ENCODE assay signal across 8 cellular contexts in genomic region chr3:157136647-157137387, GRCh38. TPM values are rescaled to one million over a fixed set of nuclear protein-coding genes. Genes with fewer than 3 reads are reported as not detected.
A peak's percentile ranks its signal among the peaks of the same experiment; 100 is the strongest.
DNase-seq lines count a peak whose midpoint lies in the region; ATAC-seq lines count a peak whose summit lies in the region.

No MANE protein-coding gene starts in this region.

- peak overlapping the region in 1 of 2 donors; percentile 51 for H3K27ac Mint-ChIP-seq in activated naive CD4-positive, alpha-beta T cell treated with anti-CD3 and anti-CD28 coated beads, Interleukin-2, amount 50 U/mL, for 72 hours
- H3K27ac Mint-ChIP-seq in activated naive CD4-positive, alpha-beta T cell treated with anti-CD3 and anti-CD28 coated beads for 36 hours = no peak overlapping the region
- H3K27ac Mint-ChIP-seq in activated CD8-positive, alpha-beta T cell treated with anti-CD3 and anti-CD28 coated beads, Interleukin-2, amount 10 ng/mL, durations not matched to agents 7 days and 5 days = peak overlapping the region; percentile 64

- peaks cover 11% of the 10 kb centered on the region for H3K4me1 Mint-ChIP-seq in activated naive CD4-positive, alpha-beta T cell treated with anti-CD3 and anti-CD28 coated beads for 36 hours (ENCODE audit: low read depth)
- peaks cover 59% of the 10 kb centered on the region for H3K4me1 Mint-ChIP-seq in activated CD8-positive, alpha-beta T cell treated with anti-CD3 and anti-CD28 coated beads, Interleukin-2, amount 10 ng/mL, durations not matched to agents 7 days and 5 days (ENCODE audit: low read depth)

- ATAC-seq in activated naive CD4-positive, alpha-beta T cell treated with anti-CD3 and anti-CD28 coated beads, Interleukin-2, amount 50 U/mL, for 72 hours = peak; percentile 9 to 26
- ATAC-seq in activated CD8-positive, alpha-beta T cell treated with anti-CD3 and anti-CD28 coated beads, Interleukin-2, amount 10 ng/mL, durations not matched to agents 7 days and 5 days = peak; percentile 3
- ATAC-seq in left colon (peak; percentile 91), GM18498 (IDR thresholded peaks at IDR 0.05; ENCODE audit: unreplicated experiment) (no peak), HG02610 (IDR thresholded peaks at IDR 0.05; ENCODE audit: unreplicated experiment) (no peak)

- CTCF ChIA-PET in activated naive CD4-positive, alpha-beta T cell treated with anti-CD3 and anti-CD28 coated beads for 36 hours (lab: Charles Lee) = interaction anchor here (0.6 to 4.8 kb wide), 48 partner anchors 10 to 1126 kb away, joined by 3 to 31 read pairs (median 5); partner anchors contain the start of gene SSR3
- CTCF ChIA-PET in activated CD8-positive, alpha-beta T cell treated with anti-CD3 and anti-CD28 coated beads, Interleukin-2, amount 10 ng/mL, durations not matched to agents 7 days and 5 days (lab: Charles Lee) = interaction anchor here (0.6 to 15.2 kb wide), 71 partner anchors 9 to 1176 kb away, joined by 3 to 301 read pairs (median 5); partner anchors contain the start of genes CCNL1, SSR3 and TIPARP

- no peaks in the 10 kb centered on the region for H3K9me3 Mint-ChIP-seq in activated naive CD4-positive, alpha-beta T cell treated with anti-CD3 and anti-CD28 coated beads, Interleukin-2, amount 50 U/mL, for 72 hours
- H3K9me3 Mint-ChIP-seq in activated naive CD4-positive, alpha-beta T cell treated with anti-CD3 and anti-CD28 coated beads for 36 hours = no peaks in the 10 kb centered on the region
- no peaks in the 10 kb centered on the region for H3K9me3 Mint-ChIP-seq in activated CD8-positive, alpha-beta T cell treated with anti-CD3 and anti-CD28 coated beads, Interleukin-2, amount 10 ng/mL, durations not matched to agents 7 days and 5 days (ENCODE audit: insufficient read depth)

- POLR2A ChIA-PET in activated CD8-positive, alpha-beta T cell treated with anti-CD3 and anti-CD28 coated beads, Interleukin-2, amount 10 ng/mL, durations not matched to agents 7 days and 5 days (lab: Charles Lee) = interaction anchor here (0.6 to 3.3 kb wide), 8 partner anchors 15 to 582 kb away, joined by 3 to 14 read pairs (median 5); partner anchors contain the start of genes CCNL1, SSR3 and TIPARP

- no peaks in the 10 kb centered on the region for H3K27me3 Mint-ChIP-seq in activated naive CD4-positive, alpha-beta T cell treated with anti-CD3 and anti-CD28 coated beads for 36 hours (ENCODE audit: low read depth)
- no peaks in the 10 kb centered on the region for H3K27me3 Mint-ChIP-seq in activated CD8-positive, alpha-beta T cell treated with anti-CD3 and anti-CD28 coated beads, Interleukin-2, amount 10 ng/mL, durations not matched to agents 7 days and 5 days (ENCODE audit: low read depth)

- peaks cover 0 to 6% of the 10 kb centered on the region in 2 donors for H3K36me3 Mint-ChIP-seq in activated naive CD4-positive, alpha-beta T cell treated with anti-CD3 and anti-CD28 coated beads, Interleukin-2, amount 50 U/mL, for 72 hours
- peaks cover 1% of the 10 kb centered on the region for H3K36me3 Mint-ChIP-seq in activated naive CD4-positive, alpha-beta T cell treated with anti-CD3 and anti-CD28 coated beads for 36 hours (ENCODE audit: low read depth)
- peaks cover 34% of the 10 kb centered on the region for H3K36me3 Mint-ChIP-seq in activated CD8-positive, alpha-beta T cell treated with anti-CD3 and anti-CD28 coated beads, Interleukin-2, amount 10 ng/mL, durations not matched to agents 7 days and 5 days (ENCODE audit: low read depth)

- no peak for DNase-seq in activated naive CD4-positive, alpha-beta T cell treated with anti-CD3 and anti-CD28 coated beads, Interleukin-2, amount 50 U/mL, for 72 hours (ENCODE audit: low spot score in 2 of 2)
- DNase-seq in activated naive CD4-positive, alpha-beta T cell treated with anti-CD3 and anti-CD28 coated beads for 36 hours = no peak
- no peak for DNase-seq in activated CD8-positive, alpha-beta T cell treated with anti-CD3 and anti-CD28 coated beads, Interleukin-2, amount 10 ng/mL, durations not matched to agents 7 days and 5 days
- DNase-seq in left colon (peak; percentile 76 to 93), NCI-H2171 treated with DMSO at 0.1 percent for 48 hours (lab: John Stamatoyannopoulos, UW) (no peak)
- no peak for DNase-seq in NK-92 treated with Interleukin-12 subunit alpha and Interleukin-12 subunit beta, amount 100 ng/mL, for 24 hours (lab: John Stamatoyannopoulos, UW)

- intact Hi-C loops in activated naive CD4-positive, alpha-beta T cell treated with anti-CD3 and anti-CD28 coated beads for 36 hours (cut with micrococcal nuclease) = loop anchor here (1.0 to 10.0 kb wide), 6 partner anchors 102 to 1095 kb away; partner anchors contain the start of gene TIPARP
- intact Hi-C loops in left colon (cut with DNase I, micrococcal nuclease) = loop anchor here in 1 of 2 donors (5.0 to 10.0 kb wide), 4 partner anchors 315 to 985 kb away; partner anchors contain the start of genes SSR3 and TIPARP

- no peak overlapping the region for H3K4me3 Mint-ChIP-seq in activated naive CD4-positive, alpha-beta T cell treated with anti-CD3 and anti-CD28 coated beads for 36 hours
- no peak overlapping the region for H3K4me3 Mint-ChIP-seq in activated CD8-positive, alpha-beta T cell treated with anti-CD3 and anti-CD28 coated beads, Interleukin-2, amount 10 ng/mL, durations not matched to agents 7 days and 5 days

RNA-seq across cellular contexts. Expression of gene CCNL1, which starts 23.1 kb away (rescaled TPM):
- 100 to 1,000 TPM; 260 to 288 TPM for total RNA-seq in activated naive CD4-positive, alpha-beta T cell treated with anti-CD3 and anti-CD28 coated beads, Interleukin-2, amount 50 U/mL, for 72 hours
- 100 to 1,000 TPM; 206 to 214 TPM for total RNA-seq in activated naive CD4-positive, alpha-beta T cell treated with anti-CD3 and anti-CD28 coated beads for 36 hours
- 100 to 1,000 TPM; 257 TPM for total RNA-seq in activated CD8-positive, alpha-beta T cell treated with anti-CD3 and anti-CD28 coated beads, Interleukin-2, amount 10 ng/mL, durations not matched to agents 7 days and 5 days
- total RNA-seq in left colon = 100 to 1,000 TPM; 103 to 128 TPM

Comparison
In these comparisons a context has a peak if more than half of its experiments do, and no peak if none do; other contexts are left out.
1. ATAC-seq: peak in activated naive CD4-positive, alpha-beta T cell treated with anti-CD3 and anti-CD28 coated beads, Interleukin-2, amount 50 U/mL, for 72 hours (2 of 2), activated CD8-positive, alpha-beta T cell treated with anti-CD3 and anti-CD28 coated beads, Interleukin-2, amount 10 ng/mL, durations not matched to agents 7 days and 5 days (single experiment) and left colon (single experiment); none in GM18498 (single experiment) and HG02610 (single experiment).
2. DNase-seq: peak in left colon (2 of 2); none in activated naive CD4-positive, alpha-beta T cell treated with anti-CD3 and anti-CD28 coated beads, Interleukin-2, amount 50 U/mL, for 72 hours (0 of 2), activated naive CD4-positive, alpha-beta T cell treated with anti-CD3 and anti-CD28 coated beads for 36 hours (single experiment), activated CD8-positive, alpha-beta T cell treated with anti-CD3 and anti-CD28 coated beads, Interleukin-2, amount 10 ng/mL, durations not matched to agents 7 days and 5 days (single experiment), NK-92 treated with Interleukin-12 subunit alpha and Interleukin-12 subunit beta, amount 100 ng/mL, for 24 hours (single experiment) and NCI-H2171 treated with DMSO at 0.1 percent for 48 hours (single experiment).